29 cellular contexts compared by ENCODE assay signal in genomic region chr10:16049050-16049449, GRCh38.
A peak's percentile ranks its signal among the peaks of the same experiment; 100 is the strongest.
DNase-seq lines count a peak whose midpoint lies in the region; ATAC-seq and TF ChIP-seq lines count a peak whose summit lies in the region.
"Had no signal": no experiment of that assay in that cellular context is flagged by ENCODE, and none has a peak within 500 bp of the region (broad histone marks: within the 10 kb centered on the region; RNA-seq: fewer than 3 reads in every experiment).

No MANE protein-coding gene starts in this region.

- no peak for ATAC-seq in left ventricle myocardium superior
- ATAC-seq in HG03196 (IDR thresholded peaks at IDR 0.05; ENCODE audit: unreplicated experiment), result no peak
- no peak for ATAC-seq in HG03520 (IDR thresholded peaks at IDR 0.05; ENCODE audit: unreplicated experiment)
- ATAC-seq: lower lobe of right lung had no signal

- H3K27me3 Mint-ChIP-seq in MCF 10A (ENCODE audit: insufficient read depth, unreplicated experiment), result peaks cover 44% of the 10 kb centered on the region
- no peaks in the 10 kb centered on the region for H3K27me3 Mint-ChIP-seq in neural progenitor cell (ENCODE audit: insufficient read depth, low read depth)
- H3K27me3 Mint-ChIP-seq: activated B cell treated with CpG ODN at 0.5 μM for 24 hours; activated CD4-positive, alpha-beta memory T cell treated with anti-CD3 and anti-CD28 coated beads, Interleukin-2, amount 10 ng/mL, durations not matched to agents 7 days and 5 days; dendritic cell treated with granulocyte-macrophage colony-stimulating factor and Interleukin-4, amounts not matched to agents 40 ng/mL and 50 ng/mL, for 4 days had no signal

- H3K27ac ChIP-seq in mammary epithelial cell (ENCODE audit: insufficient read depth, low read depth, low read length), result no peak overlapping the region
- H3K27ac ChIP-seq in neural progenitor cell, result no peak overlapping the region
- H3K27ac ChIP-seq: cardiac muscle cell, epithelial cell of prostate, hepatocyte, HL-60, lower lobe of right lung, SJCRH30, stomach had no signal

- H3K9me3 ChIP-seq in mammary epithelial cell (replicated peaks; ENCODE audit: insufficient read depth, low read length) (no peaks in the 10 kb centered on the region), neural progenitor cell (ENCODE audit: low read depth) (no peaks in the 10 kb centered on the region)
- H3K9me3 ChIP-seq: lower lobe of right lung, SJCRH30 had no signal

- H3K36me3 Mint-ChIP-seq in MCF 10A (ENCODE audit: insufficient read depth, unreplicated experiment) (no peaks in the 10 kb centered on the region), neural progenitor cell (no peaks in the 10 kb centered on the region)
- H3K36me3 Mint-ChIP-seq: CD4-positive, CD25-positive, alpha-beta regulatory T cell had no signal

- TF ChIP-seq CTCF in MCF 10A (IDR thresholded peaks at IDR 0.05; ENCODE audit: unreplicated experiment), result no peak
- no peak for TF ChIP-seq CTCF in mammary epithelial cell (conservative IDR thresholded peaks at IDR 0.05 in 1 of 2, IDR thresholded peaks at IDR 0.05 in 1 of 2; ENCODE audit: extremely low read depth in 1 of 2, insufficient read depth in 1 of 2, low read depth in 1 of 2, low read length in 2 of 2)
- peak; percentile 23 for TF ChIP-seq CTCF in neural progenitor cell (IDR thresholded peaks at IDR 0.05)

- dilution Hi-C loops in mammary epithelial cell (cut with HindIII; ENCODE audit: low sequenced_read_pairs), result no loop called here

- in situ Hi-C loops in mammary epithelial cell (cut with MboI; ENCODE audit: low sequenced_read_pairs in 2 of 2), result no loop called here

- BruUV-seq in MCF 10A (replicated peaks; lab: Mats Ljungman, UMichigan) (no TSS peak), mammary epithelial cell (replicated peaks; lab: Mats Ljungman, UMichigan) (no TSS peak)

- WGBS in mammary epithelial cell (ENCODE audit: low coverage, missing lambda C conversion rate), result 62% methylated on average over 4 of the region's 4 CpGs

- H3K9me3 Mint-ChIP-seq in MCF 10A (ENCODE audit: unreplicated experiment), result no peaks in the 10 kb centered on the region
- no peaks in the 10 kb centered on the region for H3K9me3 Mint-ChIP-seq in neural progenitor cell
- H3K9me3 Mint-ChIP-seq: activated CD4-positive, alpha-beta memory T cell treated with anti-CD3 and anti-CD28 coated beads, Interleukin-2, amount 10 ng/mL, durations not matched to agents 7 days and 5 days; dendritic cell treated with granulocyte-macrophage colony-stimulating factor and Interleukin-4, amounts not matched to agents 40 ng/mL and 50 ng/mL, for 4 days had no signal

- intact Hi-C loops in MCF 10A (cut with micrococcal nuclease), result loop anchor here (5.0 kb wide), 1 partner anchor 498 kb away; no protein-coding TSS in a partner anchor
- intact Hi-C loops in mammary epithelial cell (cut with micrococcal nuclease), result no loop called here
- intact Hi-C loops in left ventricle myocardium superior (cut with micrococcal nuclease), result no loop called here

- DNase-seq in MCF 10A (ENCODE audit: unreplicated experiment) (peak; percentile 31), mammary epithelial cell (no peak), OCI-M1 (lab: John Stamatoyannopoulos, UW) (peak; percentile 37), neural progenitor cell (ENCODE audit: low spot score) (no peak), left ventricle myocardium superior (no peak)
- DNase-seq: activated B cell treated with CpG ODN at 0.5 μM for 24 hours; activated CD4-positive, alpha-beta memory T cell treated with anti-CD3 and anti-CD28 coated beads, Interleukin-2, amount 10 ng/mL, durations not matched to agents 7 days and 5 days; activated naive CD4-positive, alpha-beta T cell treated with Interleukin-2 at 50 U/mL for 16 hours; CD4-positive, CD25-positive, alpha-beta regulatory T cell; DMS79 treated with DMSO at 0.1 percent for 48 hours; foreskin fibroblast; IMR-90; lower lobe of right lung; NCI-H1092 treated with DMSO at 0.1 percent for 48 hours; NCI-H510A; stimulated activated CD4-positive, alpha-beta T cell treated with anti-CD3 and anti-CD28 coated beads, Interleukin-4, amount 100 ng/mL, for 4 hours; stomach; T-helper 2 cell; trophoblast cell had no signal

- TF ChIP-seq EP300 in Ishikawa (IDR thresholded peaks at IDR 0.05; ENCODE audit: borderline replicate concordance), result no peak

- H3K4me3 Mint-ChIP-seq in MCF 10A (ENCODE audit: unreplicated experiment) (no peak overlapping the region), neural progenitor cell (no peak overlapping the region)
- H3K4me3 Mint-ChIP-seq: activated B cell treated with CpG ODN at 0.5 μM for 24 hours; activated CD4-positive, alpha-beta memory T cell treated with anti-CD3 and anti-CD28 coated beads, Interleukin-2, amount 10 ng/mL, durations not matched to agents 7 days and 5 days; CD4-positive, CD25-positive, alpha-beta regulatory T cell; dendritic cell treated with granulocyte-macrophage colony-stimulating factor and Interleukin-4, amounts not matched to agents 40 ng/mL and 50 ng/mL, for 4 days had no signal

- no peaks in the 10 kb centered on the region for H3F3A ChIP-seq in neural progenitor cell (ENCODE audit: low read depth)

- POLR2A ChIA-PET in MCF 10A (lab: Yijun Ruan, JAX), result no interaction called here

- H4K20me1 ChIP-seq in mammary epithelial cell (ENCODE audit: insufficient read depth, low read length) (no peaks in the 10 kb centered on the region), neural progenitor cell (ENCODE audit: low read depth) (no peaks in the 10 kb centered on the region)

- H2AFZ ChIP-seq in mammary epithelial cell (ENCODE audit: low read depth, low read length) (no peak overlapping the region), neural progenitor cell (replicated peaks) (no peak overlapping the region)
- H2AFZ ChIP-seq: hepatocyte had no signal

- H3K79me2 ChIP-seq in mammary epithelial cell (ENCODE audit: insufficient read depth, low read length) (no peaks in the 10 kb centered on the region), neural progenitor cell (ENCODE audit: low read depth) (no peaks in the 10 kb centered on the region)
- H3K79me2 ChIP-seq: hepatocyte had no signal

- H3K27ac Mint-ChIP-seq in MCF 10A (ENCODE audit: low read depth, unreplicated experiment) (no peak overlapping the region), neural progenitor cell (no peak overlapping the region)
- H3K27ac Mint-ChIP-seq: activated B cell treated with CpG ODN at 0.5 μM for 24 hours; activated CD4-positive, alpha-beta memory T cell treated with anti-CD3 and anti-CD28 coated beads, Interleukin-2, amount 10 ng/mL, durations not matched to agents 7 days and 5 days; CD4-positive, CD25-positive, alpha-beta regulatory T cell; dendritic cell treated with granulocyte-macrophage colony-stimulating factor and Interleukin-4, amounts not matched to agents 40 ng/mL and 50 ng/mL, for 4 days had no signal

- CTCF ChIA-PET in MCF 10A (lab: Yijun Ruan, JAX), result interaction anchor here (0.7 kb wide), 1 partner anchor 672 kb away, joined by 4 read pairs; no protein-coding TSS in a partner anchor
- CTCF ChIA-PET in mammary epithelial cell (lab: Charles Lee; ENCODE audit: low non-redundant PET), result no interaction called here

- H3K4me1 ChIP-seq in mammary epithelial cell (ENCODE audit: insufficient read depth, low read length), result no peaks in the 10 kb centered on the region
- H3K4me1 ChIP-seq in neural progenitor cell, result no peaks in the 10 kb centered on the region
- H3K4me1 ChIP-seq: lower lobe of right lung, SJCRH30, stomach had no signal

- H3K4me3 ChIP-seq in mammary epithelial cell (replicated peaks in 1 of 3; ENCODE audit: insufficient read depth in 1 of 3, low read depth in 2 of 3, low read length in 3 of 3), result no peak overlapping the region
- no peak overlapping the region for H3K4me3 ChIP-seq in neural progenitor cell
- H3K4me3 ChIP-seq: cardiac muscle cell, hepatocyte, lower lobe of right lung, SJCRH30, smooth muscle cell, stomach had no signal

- H3K9ac ChIP-seq in mammary epithelial cell (ENCODE audit: insufficient read depth, low read length) (no peak overlapping the region), neural progenitor cell (no peak overlapping the region)

- H3K27me3 ChIP-seq in mammary epithelial cell (ENCODE audit: insufficient read depth, low read length) (no peaks in the 10 kb centered on the region), neural progenitor cell (no peaks in the 10 kb centered on the region)
- H3K27me3 ChIP-seq: cardiac muscle cell, hepatocyte, SJCRH30, stomach had no signal

- TF ChIP-seq RAD21 in Ishikawa (IDR thresholded peaks at IDR 0.05; ENCODE audit: low read depth), result peak; percentile 14; the same call in 1 of the 2 replicates

- no peak overlapping the region for H3K4me2 ChIP-seq in mammary epithelial cell (ENCODE audit: insufficient read depth, low read depth, low read length)
- no peak overlapping the region for H3K4me2 ChIP-seq in neural progenitor cell
- H3K4me2 ChIP-seq: hepatocyte, smooth muscle cell had no signal

- H3K4me1 Mint-ChIP-seq in MCF 10A (ENCODE audit: insufficient read depth, unreplicated experiment) (peaks cover 7% of the 10 kb centered on the region), neural progenitor cell (no peaks in the 10 kb centered on the region)
- H3K4me1 Mint-ChIP-seq: activated B cell treated with CpG ODN at 0.5 μM for 24 hours; activated CD4-positive, alpha-beta memory T cell treated with anti-CD3 and anti-CD28 coated beads, Interleukin-2, amount 10 ng/mL, durations not matched to agents 7 days and 5 days; CD4-positive, CD25-positive, alpha-beta regulatory T cell had no signal

- H3K36me3 ChIP-seq in mammary epithelial cell (ENCODE audit: insufficient read depth, low read length) (no peaks in the 10 kb centered on the region), neural progenitor cell (no peaks in the 10 kb centered on the region)
- H3K36me3 ChIP-seq: cardiac muscle cell, lower lobe of right lung, SJCRH30, stomach had no signal

TF ChIP-seq in Ishikawa, 13 proteins besides CTCF, POLR2A, EP300 and RAD21 (continues in another document):
- TF ChIP-seq ZBTB7A (IDR thresholded peaks at IDR 0.05; ENCODE audit: low read depth) (no peak), NFIC (IDR thresholded peaks at IDR 0.05) (no peak), YY1 (IDR thresholded peaks at IDR 0.05; ENCODE audit: low read depth) (no peak)

Comparison
In these comparisons a context has a peak if more than half of its experiments do, and no peak if none do; other contexts are left out.
1. DNase-seq: peak in MCF 10A (single experiment) and OCI-M1 (single experiment); none in mammary epithelial cell (single experiment), neural progenitor cell (single experiment) and left ventricle myocardium superior (single experiment).